8 cellular contexts compared by ENCODE assay signal in the genomic region with DNA sequence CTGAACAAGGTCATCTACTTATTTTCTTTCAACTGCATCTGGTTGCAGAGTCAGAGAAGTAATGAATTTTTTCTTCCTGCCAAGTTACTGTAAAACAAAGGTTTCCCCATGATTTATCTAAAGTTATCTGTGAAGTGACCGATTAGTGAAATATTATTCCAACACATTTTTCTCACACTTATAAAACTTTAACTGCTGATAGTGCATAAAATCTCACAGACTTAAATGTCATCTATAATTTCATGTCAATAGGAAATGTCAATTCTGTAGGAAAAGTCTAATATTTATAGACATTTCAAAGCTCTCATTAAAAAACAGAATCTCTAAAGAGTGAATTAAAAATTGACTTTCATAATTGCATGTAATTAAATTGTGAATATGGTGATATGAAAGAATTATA.
"Had no signal": no experiment of that assay in that cellular context is flagged by ENCODE, and none has a peak within 500 bp of the region (broad histone marks: within the 10 kb centered on the region; RNA-seq: fewer than 3 reads in every experiment).

No MANE protein-coding gene starts in this region.

- DNase-seq: H9, HCEC 1CT, KBM-7 had no signal

- H3K27ac ChIP-seq: KMS-11 had no signal

- ATAC-seq: GM23338 had no signal

- FAIRE-seq: H1, H54, HTR-8/SVneo had no signal

- H3K4me2 ChIP-seq: GM23338, KMS-11 had no signal

- H2AFZ ChIP-seq: GM23338 had no signal

- H3K9ac ChIP-seq: KMS-11 had no signal

- H3K4me3 ChIP-seq: GM23338 had no signal
